1 cellular context compared by ENCODE assay signal in the genomic region with DNA sequence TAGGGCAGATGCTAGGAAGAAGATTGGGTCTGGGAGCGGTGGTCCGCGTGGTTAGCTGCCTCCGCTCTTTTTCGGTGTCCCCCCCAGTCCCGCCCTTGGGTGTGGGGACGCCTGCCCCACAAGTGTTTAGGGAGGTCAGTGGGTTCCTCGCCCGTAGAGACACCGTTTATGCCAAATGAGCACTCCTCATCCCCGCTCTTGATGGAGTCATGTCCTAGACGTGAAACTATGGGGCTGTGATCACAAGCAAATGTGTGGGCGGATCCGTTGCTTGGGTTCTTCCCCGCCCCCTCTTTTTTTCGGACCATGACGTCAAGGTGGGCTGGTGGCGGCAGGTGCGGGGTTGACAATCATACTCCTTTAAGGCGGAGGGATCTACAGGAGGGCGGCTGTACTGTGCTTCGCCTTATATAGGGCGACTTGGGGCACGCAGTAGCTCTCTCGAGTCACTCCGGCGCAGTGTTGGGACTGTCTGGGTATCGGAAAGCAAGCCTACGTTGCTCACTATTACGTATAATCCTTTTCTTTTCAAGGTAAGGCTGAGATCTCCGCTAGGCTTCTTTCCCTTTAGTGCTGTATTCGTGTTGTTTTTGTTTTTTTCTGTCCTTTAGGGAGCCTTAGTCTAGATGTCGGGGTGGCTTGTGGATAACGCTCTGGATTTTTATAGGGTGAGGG.
TF ChIP-seq lines count a peak whose summit lies in the region.

Gene HSP90AB1 (plus strand): TSS at position 439 of the 675 bp plus-strand sequence. CDS start 1,529 bp downstream, outside the sequence.

TF ChIP-seq in HEK293, 187 proteins besides CTCF, POLR2A, EP300 and RAD21 (continued from another document):
- TF ChIP-seq, protein P1, sequence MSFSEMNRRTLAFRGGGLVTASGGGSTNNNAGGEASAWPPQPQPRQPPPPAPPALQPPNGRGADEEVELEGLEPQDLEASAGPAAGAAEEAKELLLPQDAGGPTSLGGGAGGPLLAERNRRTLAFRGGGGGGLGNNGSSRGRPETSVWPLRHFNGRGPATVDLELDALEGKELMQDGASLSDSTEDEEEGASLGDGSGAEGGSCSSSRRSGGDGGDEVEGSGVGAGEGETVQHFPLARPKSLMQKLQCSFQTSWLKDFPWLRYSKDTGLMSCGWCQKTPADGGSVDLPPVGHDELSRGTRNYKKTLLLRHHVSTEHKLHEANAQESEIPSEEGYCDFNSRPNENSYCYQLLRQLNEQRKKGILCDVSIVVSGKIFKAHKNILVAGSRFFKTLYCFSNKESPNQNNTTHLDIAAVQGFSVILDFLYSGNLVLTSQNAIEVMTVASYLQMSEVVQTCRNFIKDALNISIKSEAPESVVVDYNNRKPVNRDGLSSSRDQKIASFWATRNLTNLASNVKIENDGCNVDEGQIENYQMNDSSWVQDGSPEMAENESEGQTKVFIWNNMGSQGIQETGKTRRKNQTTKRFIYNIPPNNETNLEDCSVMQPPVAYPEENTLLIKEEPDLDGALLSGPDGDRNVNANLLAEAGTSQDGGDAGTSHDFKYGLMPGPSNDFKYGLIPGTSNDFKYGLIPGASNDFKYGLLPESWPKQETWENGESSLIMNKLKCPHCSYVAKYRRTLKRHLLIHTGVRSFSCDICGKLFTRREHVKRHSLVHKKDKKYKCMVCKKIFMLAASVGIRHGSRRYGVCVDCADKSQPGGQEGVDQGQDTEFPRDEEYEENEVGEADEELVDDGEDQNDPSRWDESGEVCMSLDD (tag by site-specific recombination; IDR thresholded peaks at IDR 0.05) = peak; percentile 80
- TF ChIP-seq ZNF157 (tag by site-specific recombination; IDR thresholded peaks at IDR 0.05) (no peak; the same call in 1 of the 2 replicates), ZNF530 (tag by site-specific recombination; IDR thresholded peaks at IDR 0.05; ENCODE audit: low read depth) (0 out of 2 replicates have a peak, but pooled peaks have one; percentile 37), ZNF549 (tag by site-specific recombination; IDR thresholded peaks at IDR 0.05) (no peak), MEIS1 (CRISPR knock-in tag; IDR thresholded peaks at IDR 0.05; ENCODE audit: borderline replicate concordance) (no peak), ZNF366 (tag by site-specific recombination; conservative IDR thresholded peaks at IDR 0.05) (0 out of 2 replicates have a peak, but pooled peaks have one; percentile 7), ZNF114 (tag by site-specific recombination; IDR thresholded peaks at IDR 0.05) (no peak), ZNF221 (tag by site-specific recombination; IDR thresholded peaks at IDR 0.05; ENCODE audit: borderline replicate concordance) (no peak), ZNF518A (tag by site-specific recombination; conservative IDR thresholded peaks at IDR 0.05; ENCODE audit: low read depth) (no peak; the same call in none of the 2 replicates), ZNF302 (tag by site-specific recombination; IDR thresholded peaks at IDR 0.05; ENCODE audit: low read depth) (no peak)
- TF ChIP-seq, protein P2, sequence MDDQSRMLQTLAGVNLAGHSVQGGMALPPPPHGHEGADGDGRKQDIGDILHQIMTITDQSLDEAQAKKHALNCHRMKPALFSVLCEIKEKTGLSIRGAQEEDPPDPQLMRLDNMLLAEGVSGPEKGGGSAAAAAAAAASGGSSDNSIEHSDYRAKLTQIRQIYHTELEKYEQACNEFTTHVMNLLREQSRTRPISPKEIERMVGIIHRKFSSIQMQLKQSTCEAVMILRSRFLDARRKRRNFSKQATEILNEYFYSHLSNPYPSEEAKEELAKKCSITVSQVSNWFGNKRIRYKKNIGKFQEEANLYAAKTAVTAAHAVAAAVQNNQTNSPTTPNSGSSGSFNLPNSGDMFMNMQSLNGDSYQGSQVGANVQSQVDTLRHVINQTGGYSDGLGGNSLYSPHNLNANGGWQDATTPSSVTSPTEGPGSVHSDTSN (CRISPR knock-in tag; IDR thresholded peaks at IDR 0.05) = no peak
TF ChIP-seq in HEK293: peak in this region for 72.
